ENCODE assay signal across 18 cellular contexts in genomic region chr7:90453259-90453891, GRCh38. TPM values are rescaled to one million over a fixed set of nuclear protein-coding genes. Genes with fewer than 3 reads are reported as not detected.
"Had no signal": no experiment of that assay in that cellular context is flagged by ENCODE, and none has a peak within 500 bp of the region (broad histone marks: within the 10 kb centered on the region; RNA-seq: fewer than 3 reads in every experiment).

No MANE protein-coding gene starts in this region.

- H3K9me3 Mint-ChIP-seq: activated naive CD4-positive, alpha-beta T cell treated with anti-CD3 and anti-CD28 coated beads, Interleukin-2, amount 10 ng/mL, durations not matched to agents 7 days and 5 days; activated T-helper 17 cell treated with anti-CD3 and anti-CD28 coated beads, Interleukin-2, amount 50 U/mL, for 72 hours; central memory CD8-positive, alpha-beta T cell; dendritic cell treated with granulocyte-macrophage colony-stimulating factor and Interleukin-4, amounts not matched to agents 40 ng/mL and 50 ng/mL, for 4 days; endodermal cell; naive B cell; stimulated activated effector memory CD8-positive, alpha-beta T cell treated with anti-CD3 and anti-CD28 coated beads, Interleukin-12 subunit alpha, Interleukin-12 subunit beta, amount 100 ng/mL, for 72 hours had no signal

- DNase-seq: activated CD4-positive, alpha-beta T cell treated with anti-CD3 and anti-CD28 coated beads for 48 hours; activated naive CD4-positive, alpha-beta T cell treated with anti-CD3 and anti-CD28 coated beads, Interleukin-2, amount 10 ng/mL, durations not matched to agents 7 days and 5 days; adrenal gland; endodermal cell; erythroblast; hypothalamus; lower lobe of right lung; midbrain; naive B cell; right cardiac atrium; thyroid gland; uterus had no signal

- H3K27ac Mint-ChIP-seq: activated naive CD4-positive, alpha-beta T cell treated with anti-CD3 and anti-CD28 coated beads, Interleukin-2, amount 10 ng/mL, durations not matched to agents 7 days and 5 days; activated T-helper 17 cell treated with anti-CD3 and anti-CD28 coated beads, Interleukin-2, amount 50 U/mL, for 72 hours; dendritic cell treated with granulocyte-macrophage colony-stimulating factor and Interleukin-4, amounts not matched to agents 40 ng/mL and 50 ng/mL, for 4 days; endodermal cell; naive B cell; stimulated activated effector memory CD8-positive, alpha-beta T cell treated with anti-CD3 and anti-CD28 coated beads, Interleukin-12 subunit alpha, Interleukin-12 subunit beta, amount 100 ng/mL, for 72 hours; WTC11 had no signal

- H3K4me3 Mint-ChIP-seq: activated naive CD4-positive, alpha-beta T cell treated with anti-CD3 and anti-CD28 coated beads, Interleukin-2, amount 10 ng/mL, durations not matched to agents 7 days and 5 days; activated T-helper 17 cell treated with anti-CD3 and anti-CD28 coated beads, Interleukin-2, amount 50 U/mL, for 72 hours; central memory CD8-positive, alpha-beta T cell; dendritic cell treated with granulocyte-macrophage colony-stimulating factor and Interleukin-4, amounts not matched to agents 40 ng/mL and 50 ng/mL, for 4 days; endodermal cell; naive B cell; stimulated activated effector memory CD8-positive, alpha-beta T cell treated with anti-CD3 and anti-CD28 coated beads, Interleukin-12 subunit alpha, Interleukin-12 subunit beta, amount 100 ng/mL, for 72 hours; WTC11 had no signal

- H3K36me3 Mint-ChIP-seq: activated naive CD4-positive, alpha-beta T cell treated with anti-CD3 and anti-CD28 coated beads, Interleukin-2, amount 10 ng/mL, durations not matched to agents 7 days and 5 days; naive B cell; stimulated activated effector memory CD8-positive, alpha-beta T cell treated with anti-CD3 and anti-CD28 coated beads, Interleukin-12 subunit alpha, Interleukin-12 subunit beta, amount 100 ng/mL, for 72 hours; WTC11 had no signal

- ATAC-seq: activated T-helper 17 cell treated with anti-CD3 and anti-CD28 coated beads, Interleukin-2, amount 50 U/mL, for 72 hours; lower lobe of right lung; right cardiac atrium; stimulated activated effector memory CD8-positive, alpha-beta T cell treated with anti-CD3 and anti-CD28 coated beads, Interleukin-12 subunit alpha, Interleukin-12 subunit beta, amount 100 ng/mL, for 72 hours; WTC11 had no signal

RNA-seq across cellular contexts. Expression of gene PTTG1IP2, which starts 16.1 kb away (rescaled TPM):
- total RNA-seq: activated T-helper 17 cell treated with anti-CD3 and anti-CD28 coated beads, Interleukin-2, amount 50 U/mL, for 72 hours; adrenal gland; endodermal cell; glomerular endothelial cell; lower lobe of right lung; right cardiac atrium; thyroid gland; uterus; WTC11 had no signal
